9 cellular contexts compared by ENCODE assay signal in the genomic region with DNA sequence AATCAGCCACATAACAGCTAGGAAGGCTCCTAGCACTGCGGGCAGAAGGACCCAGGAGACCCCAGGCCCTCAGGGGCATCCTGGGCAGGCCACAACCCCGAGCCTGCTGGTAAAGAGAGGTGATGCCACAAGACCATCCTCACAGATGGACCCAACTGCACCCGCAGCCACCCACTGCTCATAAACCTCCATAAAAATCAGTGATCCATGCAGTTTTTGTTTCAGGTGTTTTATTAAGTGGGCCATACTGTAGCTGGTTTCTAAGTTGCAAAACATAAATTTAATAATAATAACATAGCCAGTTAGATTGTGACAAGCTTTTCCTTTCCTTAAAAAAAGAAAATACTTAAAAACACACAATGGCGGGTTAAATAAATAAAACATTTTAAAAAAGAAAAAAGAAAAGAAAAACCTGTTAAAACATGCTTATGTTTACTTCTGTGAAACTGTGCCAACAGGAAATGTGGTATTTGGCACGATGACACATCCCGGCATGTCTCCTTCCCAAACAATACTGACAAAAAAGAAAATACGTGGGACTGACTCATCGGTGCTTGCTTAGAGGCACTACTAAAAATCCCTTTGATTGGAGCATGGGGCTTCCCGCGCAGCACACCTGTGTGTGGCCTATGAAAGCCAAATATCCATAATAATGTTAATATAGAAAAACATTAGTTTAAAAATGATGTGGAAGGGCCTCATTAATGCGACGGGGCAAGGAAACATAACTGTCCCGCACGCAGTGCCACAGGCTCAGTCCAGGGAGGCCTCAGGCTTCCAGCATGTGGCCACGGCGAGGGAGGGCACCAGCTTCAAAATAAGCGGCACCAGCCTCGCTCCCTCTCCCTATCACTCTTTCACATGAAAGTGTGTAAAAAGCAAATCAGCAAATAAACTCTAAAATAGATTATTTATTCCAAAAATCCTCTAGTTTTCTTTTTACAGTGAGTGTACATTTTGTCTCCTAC. TPM values are rescaled to one million over a fixed set of nuclear protein-coding genes. Genes with fewer than 3 reads are reported as not detected.
DNase-seq lines count a peak whose midpoint lies in the region; ATAC-seq and TF ChIP-seq lines count a peak whose summit lies in the region.
"Had no signal": no experiment of that assay in that cellular context is flagged by ENCODE, and none has a peak within 500 bp of the region (broad histone marks: within the 10 kb centered on the region; RNA-seq: fewer than 3 reads in every experiment).

No MANE protein-coding gene starts in this region.

- H3K4me1 Mint-ChIP-seq in activated naive CD4-positive, alpha-beta T cell treated with anti-CD3 and anti-CD28 coated beads for 36 hours (ENCODE audit: low read depth), result peaks cover 33% of the 10 kb centered on the region

- H3K9ac ChIP-seq in colonic mucosa (ENCODE audit: low read depth in 2 of 2, low read length in 2 of 2), result no peak overlapping the region

- no peaks in the 10 kb centered on the region for H3K9me3 Mint-ChIP-seq in activated naive CD4-positive, alpha-beta T cell treated with anti-CD3 and anti-CD28 coated beads for 36 hours
- H3K9me3 Mint-ChIP-seq: activated B cell treated with CpG ODN at 0.5 μM for 24 hours had no signal

- no peak overlapping the region for H3K27ac ChIP-seq in colonic mucosa

- H3K36me3 ChIP-seq in colonic mucosa, result no peaks in the 10 kb centered on the region

- no peaks in the 10 kb centered on the region for H3K9me3 ChIP-seq in colonic mucosa

- H3K4me1 ChIP-seq in colonic mucosa, result no peaks in the 10 kb centered on the region

- H3K27me3 Mint-ChIP-seq in activated naive CD4-positive, alpha-beta T cell treated with anti-CD3 and anti-CD28 coated beads for 36 hours (ENCODE audit: low read depth), result no peaks in the 10 kb centered on the region
- H3K27me3 Mint-ChIP-seq: activated B cell treated with CpG ODN at 0.5 μM for 24 hours had no signal

- TF ChIP-seq CTCF in colonic mucosa (IDR thresholded peaks at IDR 0.05), result no peak

- H3K36me3 Mint-ChIP-seq in activated naive CD4-positive, alpha-beta T cell treated with anti-CD3 and anti-CD28 coated beads for 36 hours (ENCODE audit: low read depth), result peaks cover 22% of the 10 kb centered on the region

- no peak overlapping the region for H3K4me3 Mint-ChIP-seq in activated naive CD4-positive, alpha-beta T cell treated with anti-CD3 and anti-CD28 coated beads for 36 hours
- H3K4me3 Mint-ChIP-seq: activated B cell treated with CpG ODN at 0.5 μM for 24 hours had no signal

- intact Hi-C loops in activated naive CD4-positive, alpha-beta T cell treated with anti-CD3 and anti-CD28 coated beads for 36 hours (cut with micrococcal nuclease), result loop anchor here (1.0 to 10.0 kb wide), 6 partner anchors 22 to 812 kb away; a partner anchor contains a TSS
- intact Hi-C loops in colonic mucosa (cut with DNase I), result loop anchor here (2.0 to 5.0 kb wide), 2 partner anchors 124 to 227 kb away; partner anchors contain the start of gene AKIP1

- H3K27me3 ChIP-seq in colonic mucosa, result no peaks in the 10 kb centered on the region

- H3K27ac Mint-ChIP-seq in activated naive CD4-positive, alpha-beta T cell treated with anti-CD3 and anti-CD28 coated beads for 36 hours, result peak overlapping the region; percentile 69
- H3K27ac Mint-ChIP-seq: activated B cell treated with CpG ODN at 0.5 μM for 24 hours had no signal

- H3K4me3 ChIP-seq in colonic mucosa, result no peak overlapping the region

- no peak for ATAC-seq in HG02840 (IDR thresholded peaks at IDR 0.05; ENCODE audit: low FRiP score, unreplicated experiment)

- peak; percentile 79 for DNase-seq in activated naive CD4-positive, alpha-beta T cell treated with anti-CD3 and anti-CD28 coated beads for 36 hours
- DNase-seq in activated naive CD4-positive, alpha-beta T cell (lab: John Stamatoyannopoulos, UW), result no peak
- DNase-seq in colonic mucosa (peak; percentile 51), non-pigmented ciliary epithelial cell (ENCODE audit: low read depth) (peak; percentile 73), T-helper 2 cell (no peak), NOMO-1 treated with DMSO at 0.1 percent for 48 hours (lab: John Stamatoyannopoulos, UW; ENCODE audit: unreplicated experiment) (no peak)
- DNase-seq: activated B cell treated with CpG ODN at 0.5 μM for 24 hours had no signal

- CTCF ChIA-PET in activated naive CD4-positive, alpha-beta T cell treated with anti-CD3 and anti-CD28 coated beads for 36 hours (lab: Charles Lee), result interaction anchor here (0.6 to 3.9 kb wide), 25 partner anchors 10 to 368 kb away, joined by 3 to 146 read pairs (median 7); partner anchors contain the start of genes NRIP3 and TMEM9B

TF ChIP-seq in PFSK-1, 5 proteins besides CTCF, POLR2A, EP300 and RAD21:
- TF ChIP-seq SIN3A (IDR thresholded peaks at IDR 0.05; ENCODE audit: borderline replicate concordance, insufficient read depth, low read length) (0 out of 2 replicates have a peak, but pooled peaks have one; percentile 42), REST (IDR thresholded peaks at IDR 0.05; ENCODE audit: insufficient read depth in 1 of 2, low read depth in 2 of 2, low read length in 2 of 2) (no peak), FOXP2 (optimal IDR thresholded peaks at IDR 0.05; ENCODE audit: borderline replicate concordance, extremely low read depth, extremely low read length, insufficient read depth) (no peak)

RNA-seq across cellular contexts. Expression of gene SCUBE2, which starts 47.5 kb away (rescaled TPM):
- under 1 TPM; 0.17 to 0.31 TPM for total RNA-seq in activated naive CD4-positive, alpha-beta T cell treated with anti-CD3 and anti-CD28 coated beads for 36 hours
- polyA plus RNA-seq in PFSK-1 (2012; ENCODE audit: insufficient read length, low read depth), result not detected
- total RNA-seq in colonic mucosa, result 1 to 10 TPM; 2.5 to 7.5 TPM
- total RNA-seq: activated B cell treated with CpG ODN at 0.5 μM for 24 hours had no signal

Comparison
In these comparisons a context has a peak if more than half of its experiments do, and no peak if none do; other contexts are left out.
1. DNase-seq: peak in activated naive CD4-positive, alpha-beta T cell treated with anti-CD3 and anti-CD28 coated beads for 36 hours (single experiment), colonic mucosa (single experiment) and non-pigmented ciliary epithelial cell (single experiment); none in activated naive CD4-positive, alpha-beta T cell (0 of 4), T-helper 2 cell (0 of 5) and NOMO-1 treated with DMSO at 0.1 percent for 48 hours (single experiment).